Comparison of ENCODE assay signal across 1 cellular context in the genomic region with DNA sequence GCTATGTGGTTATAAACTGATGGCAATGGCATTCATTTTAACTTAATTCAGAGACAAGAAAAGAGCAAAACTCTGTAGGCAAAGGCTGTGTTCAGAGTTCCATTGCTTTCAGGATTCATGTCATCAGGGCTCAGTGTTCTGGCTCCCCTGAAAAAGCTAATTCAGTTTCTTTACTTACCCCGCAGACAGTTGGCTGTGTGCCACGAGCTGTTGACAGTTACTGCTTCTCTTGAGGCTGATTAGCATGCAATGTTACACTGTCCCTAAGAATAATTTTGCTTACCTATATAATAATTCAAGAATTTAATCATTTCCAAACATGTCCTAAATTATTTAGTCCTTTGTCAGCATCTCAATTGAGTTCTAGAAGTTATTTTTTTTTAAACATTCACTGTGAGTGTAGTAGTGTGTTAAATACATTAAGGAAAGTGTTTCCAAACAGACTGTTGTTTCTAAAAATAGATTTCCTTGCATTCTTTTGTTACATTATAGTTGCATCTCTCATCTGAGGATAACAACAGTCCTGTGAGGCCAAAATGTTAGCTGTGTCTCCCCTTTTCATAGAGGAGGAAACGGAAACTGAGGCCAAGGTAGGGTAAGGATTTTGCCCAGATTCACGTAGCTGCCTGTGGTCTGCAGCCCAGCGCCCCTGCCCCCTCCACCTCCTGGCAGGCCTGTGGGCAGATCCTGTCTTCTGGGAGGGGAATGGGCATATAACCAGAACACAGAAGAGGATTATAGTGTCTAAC.
TF ChIP-seq lines count a peak whose summit lies in the region.

No MANE protein-coding gene starts in this region.

TF ChIP-seq in K562, 482 proteins besides CTCF, POLR2A, EP300 and RAD21 (continued from another document):
- TF ChIP-seq, protein P1, sequence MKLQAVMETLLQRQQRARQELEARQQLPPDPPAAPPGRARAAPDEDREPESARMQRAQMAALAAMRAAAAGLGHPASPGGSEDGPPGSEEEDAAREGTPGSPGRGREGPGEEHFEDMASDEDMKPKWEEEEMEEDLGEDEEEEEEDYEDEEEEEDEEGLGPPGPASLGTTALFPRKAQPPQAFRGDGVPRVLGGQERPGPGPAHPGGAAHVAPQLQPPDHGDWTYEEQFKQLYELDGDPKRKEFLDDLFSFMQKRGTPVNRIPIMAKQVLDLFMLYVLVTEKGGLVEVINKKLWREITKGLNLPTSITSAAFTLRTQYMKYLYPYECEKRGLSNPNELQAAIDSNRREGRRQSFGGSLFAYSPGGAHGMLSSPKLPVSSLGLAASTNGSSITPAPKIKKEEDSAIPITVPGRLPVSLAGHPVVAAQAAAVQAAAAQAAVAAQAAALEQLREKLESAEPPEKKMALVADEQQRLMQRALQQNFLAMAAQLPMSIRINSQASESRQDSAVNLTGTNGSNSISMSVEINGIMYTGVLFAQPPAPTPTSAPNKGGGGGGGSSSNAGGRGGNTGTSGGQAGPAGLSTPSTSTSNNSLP (IDR thresholded peaks at IDR 0.05; ENCODE audit: borderline replicate concordance, low read depth, low read length) = no peak
- TF ChIP-seq, protein P2, sequence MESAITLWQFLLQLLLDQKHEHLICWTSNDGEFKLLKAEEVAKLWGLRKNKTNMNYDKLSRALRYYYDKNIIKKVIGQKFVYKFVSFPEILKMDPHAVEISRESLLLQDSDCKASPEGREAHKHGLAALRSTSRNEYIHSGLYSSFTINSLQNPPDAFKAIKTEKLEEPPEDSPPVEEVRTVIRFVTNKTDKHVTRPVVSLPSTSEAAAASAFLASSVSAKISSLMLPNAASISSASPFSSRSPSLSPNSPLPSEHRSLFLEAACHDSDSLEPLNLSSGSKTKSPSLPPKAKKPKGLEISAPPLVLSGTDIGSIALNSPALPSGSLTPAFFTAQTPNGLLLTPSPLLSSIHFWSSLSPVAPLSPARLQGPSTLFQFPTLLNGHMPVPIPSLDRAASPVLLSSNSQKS (CRISPR knock-in tag; IDR thresholded peaks at IDR 0.05) = no peak
- TF ChIP-seq, protein P3, sequence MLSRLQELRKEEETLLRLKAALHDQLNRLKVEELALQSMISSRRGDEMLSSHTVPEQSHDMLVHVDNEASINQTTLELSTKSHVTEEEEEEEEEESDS (CRISPR knock-in tag; IDR thresholded peaks at IDR 0.05) = peak; percentile 83
- TF ChIP-seq, protein P4, sequence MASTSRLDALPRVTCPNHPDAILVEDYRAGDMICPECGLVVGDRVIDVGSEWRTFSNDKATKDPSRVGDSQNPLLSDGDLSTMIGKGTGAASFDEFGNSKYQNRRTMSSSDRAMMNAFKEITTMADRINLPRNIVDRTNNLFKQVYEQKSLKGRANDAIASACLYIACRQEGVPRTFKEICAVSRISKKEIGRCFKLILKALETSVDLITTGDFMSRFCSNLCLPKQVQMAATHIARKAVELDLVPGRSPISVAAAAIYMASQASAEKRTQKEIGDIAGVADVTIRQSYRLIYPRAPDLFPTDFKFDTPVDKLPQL (IDR thresholded peaks at IDR 0.05; ENCODE audit: extremely low read depth, insufficient read length) = peak; percentile 87
- TF ChIP-seq SUPT5H (IDR thresholded peaks at IDR 0.05) (peak; percentile 69), ZC3H8 (IDR thresholded peaks at IDR 0.05) (peak; percentile 70; the same call in 1 of the 2 replicates), POLR2G (IDR thresholded peaks at IDR 0.05; ENCODE audit: low read depth, low read length) (peak; percentile 75), KDM4B (IDR thresholded peaks at IDR 0.05; ENCODE audit: borderline replicate concordance in 2 of 2, low read depth in 1 of 2) (no peak), MEF2A (IDR thresholded peaks at IDR 0.05; ENCODE audit: control insufficient read depth, low read depth, low read length) (peak; percentile 92), MEF2D (tag; conservative IDR thresholded peaks at IDR 0.05; ENCODE audit: low read depth) (peak; percentile 77), ZNF316 (IDR thresholded peaks at IDR 0.05) (0 out of 2 replicates have a peak, but pooled peaks have one; percentile 52), POLR2B (IDR thresholded peaks at IDR 0.05; ENCODE audit: low read depth, partially characterized antibody) (peak; percentile 53), NCOR1 (IDR thresholded peaks at IDR 0.05) (0 out of 2 replicates have a peak, but pooled peaks have one; percentile 13), RBFOX2 (IDR thresholded peaks at IDR 0.05; ENCODE audit: low read depth, low read length) (peak; percentile 77), TBP (optimal IDR thresholded peaks at IDR 0.05; ENCODE audit: low read depth, low read length) (peak; percentile 96), NFIC (IDR thresholded peaks at IDR 0.05) (peak; percentile 96)
- TF ChIP-seq, protein P5, sequence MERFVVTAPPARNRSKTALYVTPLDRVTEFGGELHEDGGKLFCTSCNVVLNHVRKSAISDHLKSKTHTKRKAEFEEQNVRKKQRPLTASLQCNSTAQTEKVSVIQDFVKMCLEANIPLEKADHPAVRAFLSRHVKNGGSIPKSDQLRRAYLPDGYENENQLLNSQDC (CRISPR knock-in tag; IDR thresholded peaks at IDR 0.05) = peak; percentile 87
- TF ChIP-seq, protein P6, sequence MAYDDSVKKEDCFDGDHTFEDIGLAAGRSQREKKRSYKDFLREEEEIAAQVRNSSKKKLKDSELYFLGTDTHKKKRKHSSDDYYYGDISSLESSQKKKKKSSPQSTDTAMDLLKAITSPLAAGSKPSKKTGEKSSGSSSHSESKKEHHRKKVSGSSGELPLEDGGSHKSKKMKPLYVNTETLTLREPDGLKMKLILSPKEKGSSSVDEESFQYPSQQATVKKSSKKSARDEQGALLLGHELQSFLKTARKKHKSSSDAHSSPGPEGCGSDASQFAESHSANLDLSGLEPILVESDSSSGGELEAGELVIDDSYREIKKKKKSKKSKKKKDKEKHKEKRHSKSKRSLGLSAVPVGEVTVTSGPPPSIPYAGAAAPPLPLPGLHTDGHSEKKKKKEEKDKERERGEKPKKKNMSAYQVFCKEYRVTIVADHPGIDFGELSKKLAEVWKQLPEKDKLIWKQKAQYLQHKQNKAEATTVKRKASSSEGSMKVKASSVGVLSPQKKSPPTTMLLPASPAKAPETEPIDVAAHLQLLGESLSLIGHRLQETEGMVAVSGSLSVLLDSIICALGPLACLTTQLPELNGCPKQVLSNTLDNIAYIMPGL (CRISPR knock-in tag; IDR thresholded peaks at IDR 0.05) = no peak
- TF ChIP-seq, protein P7, sequence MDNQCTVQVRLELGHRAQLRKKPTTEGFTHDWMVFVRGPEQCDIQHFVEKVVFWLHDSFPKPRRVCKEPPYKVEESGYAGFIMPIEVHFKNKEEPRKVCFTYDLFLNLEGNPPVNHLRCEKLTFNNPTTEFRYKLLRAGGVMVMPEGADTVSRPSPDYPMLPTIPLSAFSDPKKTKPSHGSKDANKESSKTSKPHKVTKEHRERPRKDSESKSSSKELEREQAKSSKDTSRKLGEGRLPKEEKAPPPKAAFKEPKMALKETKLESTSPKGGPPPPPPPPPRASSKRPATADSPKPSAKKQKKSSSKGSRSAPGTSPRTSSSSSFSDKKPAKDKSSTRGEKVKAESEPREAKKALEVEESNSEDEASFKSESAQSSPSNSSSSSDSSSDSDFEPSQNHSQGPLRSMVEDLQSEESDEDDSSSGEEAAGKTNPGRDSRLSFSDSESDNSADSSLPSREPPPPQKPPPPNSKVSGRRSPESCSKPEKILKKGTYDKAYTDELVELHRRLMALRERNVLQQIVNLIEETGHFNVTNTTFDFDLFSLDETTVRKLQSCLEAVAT (IDR thresholded peaks at IDR 0.05) = 0 out of 4 replicates have a peak, but pooled peaks of 1 of the 2 experiments have one; percentile 38
- TF ChIP-seq, protein P8, sequence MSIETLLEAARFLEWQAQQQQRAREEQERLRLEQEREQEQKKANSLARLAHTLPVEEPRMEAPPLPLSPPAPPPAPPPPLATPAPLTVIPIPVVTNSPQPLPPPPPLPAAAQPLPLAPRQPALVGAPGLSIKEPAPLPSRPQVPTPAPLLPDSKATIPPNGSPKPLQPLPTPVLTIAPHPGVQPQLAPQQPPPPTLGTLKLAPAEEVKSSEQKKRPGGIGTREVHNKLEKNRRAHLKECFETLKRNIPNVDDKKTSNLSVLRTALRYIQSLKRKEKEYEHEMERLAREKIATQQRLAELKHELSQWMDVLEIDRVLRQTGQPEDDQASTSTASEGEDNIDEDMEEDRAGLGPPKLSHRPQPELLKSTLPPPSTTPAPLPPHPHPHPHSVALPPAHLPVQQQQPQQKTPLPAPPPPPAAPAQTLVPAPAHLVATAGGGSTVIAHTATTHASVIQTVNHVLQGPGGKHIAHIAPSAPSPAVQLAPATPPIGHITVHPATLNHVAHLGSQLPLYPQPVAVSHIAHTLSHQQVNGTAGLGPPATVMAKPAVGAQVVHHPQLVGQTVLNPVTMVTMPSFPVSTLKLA (conservative IDR thresholded peaks at IDR 0.05) = no peak
- TF ChIP-seq, protein P9, sequence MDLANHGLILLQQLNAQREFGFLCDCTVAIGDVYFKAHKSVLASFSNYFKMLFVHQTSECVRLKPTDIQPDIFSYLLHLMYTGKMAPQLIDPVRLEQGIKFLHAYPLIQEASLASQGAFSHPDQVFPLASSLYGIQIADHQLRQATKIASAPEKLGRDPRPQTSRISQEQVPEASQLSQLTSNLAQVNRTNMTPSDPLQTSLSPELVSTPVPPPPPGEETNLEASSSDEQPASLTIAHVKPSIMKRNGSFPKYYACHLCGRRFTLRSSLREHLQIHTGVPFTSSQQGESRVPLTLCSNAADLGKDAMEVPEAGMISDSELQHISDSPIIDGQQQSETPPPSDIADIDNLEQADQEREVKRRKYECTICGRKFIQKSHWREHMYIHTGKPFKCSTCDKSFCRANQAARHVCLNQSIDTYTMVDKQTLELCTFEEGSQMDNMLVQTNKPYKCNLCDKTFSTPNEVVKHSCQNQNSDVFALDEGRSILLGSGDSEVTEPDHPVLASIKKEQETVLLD (IDR thresholded peaks at IDR 0.05) = 0 out of 2 replicates have a peak, but pooled peaks have one; percentile 29
- TF ChIP-seq, protein P10, sequence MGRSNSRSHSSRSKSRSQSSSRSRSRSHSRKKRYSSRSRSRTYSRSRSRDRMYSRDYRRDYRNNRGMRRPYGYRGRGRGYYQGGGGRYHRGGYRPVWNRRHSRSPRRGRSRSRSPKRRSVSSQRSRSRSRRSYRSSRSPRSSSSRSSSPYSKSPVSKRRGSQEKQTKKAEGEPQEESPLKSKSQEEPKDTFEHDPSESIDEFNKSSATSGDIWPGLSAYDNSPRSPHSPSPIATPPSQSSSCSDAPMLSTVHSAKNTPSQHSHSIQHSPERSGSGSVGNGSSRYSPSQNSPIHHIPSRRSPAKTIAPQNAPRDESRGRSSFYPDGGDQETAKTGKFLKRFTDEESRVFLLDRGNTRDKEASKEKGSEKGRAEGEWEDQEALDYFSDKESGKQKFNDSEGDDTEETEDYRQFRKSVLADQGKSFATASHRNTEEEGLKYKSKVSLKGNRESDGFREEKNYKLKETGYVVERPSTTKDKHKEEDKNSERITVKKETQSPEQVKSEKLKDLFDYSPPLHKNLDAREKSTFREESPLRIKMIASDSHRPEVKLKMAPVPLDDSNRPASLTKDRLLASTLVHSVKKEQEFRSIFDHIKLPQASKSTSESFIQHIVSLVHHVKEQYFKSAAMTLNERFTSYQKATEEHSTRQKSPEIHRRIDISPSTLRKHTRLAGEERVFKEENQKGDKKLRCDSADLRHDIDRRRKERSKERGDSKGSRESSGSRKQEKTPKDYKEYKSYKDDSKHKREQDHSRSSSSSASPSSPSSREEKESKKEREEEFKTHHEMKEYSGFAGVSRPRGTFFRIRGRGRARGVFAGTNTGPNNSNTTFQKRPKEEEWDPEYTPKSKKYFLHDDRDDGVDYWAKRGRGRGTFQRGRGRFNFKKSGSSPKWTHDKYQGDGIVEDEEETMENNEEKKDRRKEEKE (IDR thresholded peaks at IDR 0.05; ENCODE audit: borderline replicate concordance in 1 of 2, control insufficient read depth in 1 of 2, low read depth in 2 of 2, low read length in 1 of 2) = peak in 1 of 2 experiments; percentile 82; a peak in 2 of 4 replicates
- TF ChIP-seq, protein P11, sequence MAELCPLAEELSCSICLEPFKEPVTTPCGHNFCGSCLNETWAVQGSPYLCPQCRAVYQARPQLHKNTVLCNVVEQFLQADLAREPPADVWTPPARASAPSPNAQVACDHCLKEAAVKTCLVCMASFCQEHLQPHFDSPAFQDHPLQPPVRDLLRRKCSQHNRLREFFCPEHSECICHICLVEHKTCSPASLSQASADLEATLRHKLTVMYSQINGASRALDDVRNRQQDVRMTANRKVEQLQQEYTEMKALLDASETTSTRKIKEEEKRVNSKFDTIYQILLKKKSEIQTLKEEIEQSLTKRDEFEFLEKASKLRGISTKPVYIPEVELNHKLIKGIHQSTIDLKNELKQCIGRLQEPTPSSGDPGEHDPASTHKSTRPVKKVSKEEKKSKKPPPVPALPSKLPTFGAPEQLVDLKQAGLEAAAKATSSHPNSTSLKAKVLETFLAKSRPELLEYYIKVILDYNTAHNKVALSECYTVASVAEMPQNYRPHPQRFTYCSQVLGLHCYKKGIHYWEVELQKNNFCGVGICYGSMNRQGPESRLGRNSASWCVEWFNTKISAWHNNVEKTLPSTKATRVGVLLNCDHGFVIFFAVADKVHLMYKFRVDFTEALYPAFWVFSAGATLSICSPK (IDR thresholded peaks at IDR 0.05; ENCODE audit: borderline replicate concordance) = no peak
- TF ChIP-seq, protein P12, sequence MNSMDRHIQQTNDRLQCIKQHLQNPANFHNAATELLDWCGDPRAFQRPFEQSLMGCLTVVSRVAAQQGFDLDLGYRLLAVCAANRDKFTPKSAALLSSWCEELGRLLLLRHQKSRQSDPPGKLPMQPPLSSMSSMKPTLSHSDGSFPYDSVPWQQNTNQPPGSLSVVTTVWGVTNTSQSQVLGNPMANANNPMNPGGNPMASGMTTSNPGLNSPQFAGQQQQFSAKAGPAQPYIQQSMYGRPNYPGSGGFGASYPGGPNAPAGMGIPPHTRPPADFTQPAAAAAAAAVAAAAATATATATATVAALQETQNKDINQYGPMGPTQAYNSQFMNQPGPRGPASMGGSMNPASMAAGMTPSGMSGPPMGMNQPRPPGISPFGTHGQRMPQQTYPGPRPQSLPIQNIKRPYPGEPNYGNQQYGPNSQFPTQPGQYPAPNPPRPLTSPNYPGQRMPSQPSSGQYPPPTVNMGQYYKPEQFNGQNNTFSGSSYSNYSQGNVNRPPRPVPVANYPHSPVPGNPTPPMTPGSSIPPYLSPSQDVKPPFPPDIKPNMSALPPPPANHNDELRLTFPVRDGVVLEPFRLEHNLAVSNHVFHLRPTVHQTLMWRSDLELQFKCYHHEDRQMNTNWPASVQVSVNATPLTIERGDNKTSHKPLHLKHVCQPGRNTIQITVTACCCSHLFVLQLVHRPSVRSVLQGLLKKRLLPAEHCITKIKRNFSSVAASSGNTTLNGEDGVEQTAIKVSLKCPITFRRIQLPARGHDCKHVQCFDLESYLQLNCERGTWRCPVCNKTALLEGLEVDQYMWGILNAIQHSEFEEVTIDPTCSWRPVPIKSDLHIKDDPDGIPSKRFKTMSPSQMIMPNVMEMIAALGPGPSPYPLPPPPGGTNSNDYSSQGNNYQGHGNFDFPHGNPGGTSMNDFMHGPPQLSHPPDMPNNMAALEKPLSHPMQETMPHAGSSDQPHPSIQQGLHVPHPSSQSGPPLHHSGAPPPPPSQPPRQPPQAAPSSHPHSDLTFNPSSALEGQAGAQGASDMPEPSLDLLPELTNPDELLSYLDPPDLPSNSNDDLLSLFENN (IDR thresholded peaks at IDR 0.05; ENCODE audit: low read depth in 2 of 2, low read length in 2 of 2) = peak in 1 of 2 experiments; percentile 41; a peak in 1 of 4 replicates
TF ChIP-seq in K562: peak in this region for 23.
